In the genomic region with DNA sequence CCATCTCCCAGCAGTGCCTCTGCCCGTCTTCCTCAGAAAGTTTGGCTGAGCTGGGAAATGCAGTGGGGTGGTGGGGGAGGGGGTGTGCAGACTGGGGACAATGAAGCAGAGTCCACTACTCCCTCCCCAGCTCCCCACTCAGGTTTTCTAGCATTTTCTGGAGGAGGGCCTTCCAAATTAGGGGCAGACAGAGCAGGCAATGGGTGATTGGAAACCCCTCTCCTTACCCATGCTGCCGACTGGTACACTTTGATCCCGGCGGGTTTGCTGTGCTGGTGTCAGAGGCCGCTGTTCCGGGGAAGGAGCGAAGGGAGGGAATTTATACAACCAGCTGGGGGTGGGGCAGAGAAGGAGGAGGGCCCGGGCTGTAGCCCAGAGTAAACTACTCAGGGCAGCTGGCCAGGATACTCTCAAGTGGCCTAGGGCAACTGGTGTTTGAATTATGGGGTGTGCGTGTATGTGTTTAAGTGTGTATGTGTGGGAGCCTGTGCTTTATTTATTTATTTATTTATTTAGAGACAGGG, we compare ENCODE assay signal across 9 cellular contexts. TPM values are rescaled to one million over a fixed set of nuclear protein-coding genes. Genes with fewer than 3 reads are reported as not detected.
DNase-seq lines count a peak whose midpoint lies in the region; ATAC-seq and TF ChIP-seq lines count a peak whose summit lies in the region.
"Had no signal": no experiment of that assay in that cellular context is flagged by ENCODE, and none has a peak within 500 bp of the region (broad histone marks: within the 10 kb centered on the region; RNA-seq: fewer than 3 reads in every experiment).

A gene (minus strand): TSS at position 295 of the 524 bp plus-strand sequence. CDS start 64 bp downstream, at position 231.

- no peak for TF ChIP-seq RAD21 in SK-N-SH (IDR thresholded peaks at IDR 0.05; ENCODE audit: low read length)

- no peaks in the 10 kb centered on the region for H4K20me1 ChIP-seq in SK-N-SH (ENCODE audit: insufficient read depth)

- H3K36me3 Mint-ChIP-seq in activated T-helper 1 cell treated with anti-CD3 and anti-CD28 coated beads, Interleukin-12 subunit alpha, Interleukin-12 subunit beta, Interleukin-2, Interleukin-4 antibody, amounts not matched to agents 30 ng/mL and 10 ng/mL and 1 ng/mL, durations not matched to agents 14 hours and 24 hours and 36 hours (ENCODE audit: low read depth): no peaks in the 10 kb centered on the region

- TF ChIP-seq CTCF in epithelial cell of proximal tubule (conservative IDR thresholded peaks at IDR 0.05; ENCODE audit: low read depth, low read length) (no peak), SK-N-SH (IDR thresholded peaks at IDR 0.05) (no peak)

- H3F3A ChIP-seq in SK-N-SH (replicated peaks; ENCODE audit: insufficient read depth): no peaks in the 10 kb centered on the region

- no peaks in the 10 kb centered on the region for H3K79me2 ChIP-seq in SK-N-SH (ENCODE audit: insufficient read depth)

- H3K27ac Mint-ChIP-seq in activated T-helper 1 cell treated with anti-CD3 and anti-CD28 coated beads, Interleukin-12 subunit alpha, Interleukin-12 subunit beta, Interleukin-2, Interleukin-4 antibody, amounts not matched to agents 30 ng/mL and 10 ng/mL and 1 ng/mL, durations not matched to agents 14 hours and 24 hours and 36 hours: no peak within 1 kb of the TSS

- H3K27ac ChIP-seq in mesodermal cell (ENCODE audit: low read depth, low read length, severe bottlenecking) (peak within 1 kb of the TSS; percentile 57), urinary bladder (ENCODE audit: low read depth) (peak within 1 kb of the TSS; percentile 63), SK-N-SH (ENCODE audit: low read depth in 2 of 2, low read length in 1 of 2) (no peak within 1 kb of the TSS)
- H3K27ac ChIP-seq: HL-60 had no signal

- peaks cover 5% of the 10 kb centered on the region for H3K4me1 Mint-ChIP-seq in activated T-helper 1 cell treated with anti-CD3 and anti-CD28 coated beads, Interleukin-12 subunit alpha, Interleukin-12 subunit beta, Interleukin-2, Interleukin-4 antibody, amounts not matched to agents 30 ng/mL and 10 ng/mL and 1 ng/mL, durations not matched to agents 14 hours and 24 hours and 36 hours (ENCODE audit: low read depth)

- TF ChIP-seq EP300 in SK-N-SH (IDR thresholded peaks at IDR 0.05; ENCODE audit: borderline replicate concordance in 1 of 2, low read depth in 1 of 2, low read length in 1 of 2): no peak

- H3K4me2 ChIP-seq in SK-N-SH: no peak within 1 kb of the TSS

- peak; percentile 11 for DNase-seq in G401 (ENCODE audit: low spot score)
- peak; percentile 88 for DNase-seq in NCI-H774 (lab: John Stamatoyannopoulos, UW)
- no peak for DNase-seq in epithelial cell of proximal tubule (ENCODE audit: low read depth)
- no peak for DNase-seq in SK-N-SH
- DNase-seq in activated T-helper 1 cell treated with anti-CD3 and anti-CD28 coated beads, Interleukin-12 subunit alpha, Interleukin-12 subunit beta, Interleukin-2, Interleukin-4 antibody, amounts not matched to agents 30 ng/mL and 10 ng/mL and 1 ng/mL, durations not matched to agents 14 hours and 24 hours and 36 hours (ENCODE audit: low spot score): no peak

- CTCF ChIA-PET in SK-N-SH (lab: Yijun Ruan, JAX): interaction anchor here (0.9 to 2.7 kb wide), 3 partner anchors 32 to 71 kb away, joined by 3 to 12 read pairs (median 5); a partner anchor contains a TSS

- H3K27me3 ChIP-seq in SK-N-SH (ENCODE audit: insufficient read depth): no peaks in the 10 kb centered on the region

- H3K36me3 ChIP-seq in mesodermal cell (ENCODE audit: control insufficient read depth, insufficient read depth, low read length): peaks cover 3% of the 10 kb centered on the region
- no peaks in the 10 kb centered on the region for H3K36me3 ChIP-seq in urinary bladder (ENCODE audit: insufficient read depth)
- no peaks in the 10 kb centered on the region for H3K36me3 ChIP-seq in SK-N-SH (replicated peaks in 1 of 2; ENCODE audit: control insufficient read depth in 1 of 2, insufficient read depth in 2 of 2, low read length in 1 of 2)

- no peak within 1 kb of the TSS for H3K9ac ChIP-seq in SK-N-SH

- H3K27me3 Mint-ChIP-seq in activated T-helper 1 cell treated with anti-CD3 and anti-CD28 coated beads, Interleukin-12 subunit alpha, Interleukin-12 subunit beta, Interleukin-2, Interleukin-4 antibody, amounts not matched to agents 30 ng/mL and 10 ng/mL and 1 ng/mL, durations not matched to agents 14 hours and 24 hours and 36 hours (ENCODE audit: insufficient read depth): peaks cover 5% of the 10 kb centered on the region

- WGBS in mesodermal cell (ENCODE audit: insufficient coverage in 2 of 2), 2 experiments: 5 to 11% methylated on average over 4 to 6 of the region's 9 CpGs
- 13% methylated on average over 9 of the region's 9 CpGs for WGBS in urinary bladder
- 74% methylated on average over 8 of the region's 9 CpGs for WGBS in SK-N-SH (ENCODE audit: low lambda C conversion rate)

- no peaks in the 10 kb centered on the region for H3K9me3 Mint-ChIP-seq in activated T-helper 1 cell treated with anti-CD3 and anti-CD28 coated beads, Interleukin-12 subunit alpha, Interleukin-12 subunit beta, Interleukin-2, Interleukin-4 antibody, amounts not matched to agents 30 ng/mL and 10 ng/mL and 1 ng/mL, durations not matched to agents 14 hours and 24 hours and 36 hours

- no peak for ATAC-seq in HG03469 (IDR thresholded peaks at IDR 0.05; ENCODE audit: unreplicated experiment)

- H3K9me2 ChIP-seq in SK-N-SH: no peaks in the 10 kb centered on the region

- POLR2A ChIA-PET in SK-N-SH (lab: Yijun Ruan, JAX): interaction anchor here (0.7 kb wide), 1 partner anchor 27 kb away, joined by 3 read pairs; a partner anchor contains a TSS

- H3K4me1 ChIP-seq in mesodermal cell (ENCODE audit: control insufficient read depth, insufficient read depth, low read length, poor library complexity, severe bottlenecking) (peaks cover 18% of the 10 kb centered on the region), urinary bladder (ENCODE audit: insufficient read depth) (peaks cover 3% of the 10 kb centered on the region), SK-N-SH (ENCODE audit: control insufficient read depth in 1 of 2, insufficient read depth in 2 of 2, low read depth in 1 of 2, low read length in 1 of 2) (peaks cover 0 to 15% of the 10 kb centered on the region in 2 experiments; a peak in 1 of 4 replicates)

- no peaks in the 10 kb centered on the region for H3K9me3 ChIP-seq in mesodermal cell (ENCODE audit: control insufficient read depth, low read length)
- H3K9me3 ChIP-seq in SK-N-SH: no peaks in the 10 kb centered on the region

- H3K4me3 ChIP-seq in epithelial cell of proximal tubule (ENCODE audit: low read depth, low read length) (peak within 1 kb of the TSS; percentile 62), mesodermal cell (ENCODE audit: extremely low read depth, insufficient read depth, low read length, poor library complexity, severe bottlenecking) (peak within 1 kb of the TSS; percentile 43), urinary bladder (ENCODE audit: low read depth, low read length) (peak within 1 kb of the TSS; percentile 48), SK-N-SH (ENCODE audit: low read depth in 2 of 2, low read length in 1 of 2) (no peak within 1 kb of the TSS)

- H3K4me3 Mint-ChIP-seq in activated T-helper 1 cell treated with anti-CD3 and anti-CD28 coated beads, Interleukin-12 subunit alpha, Interleukin-12 subunit beta, Interleukin-2, Interleukin-4 antibody, amounts not matched to agents 30 ng/mL and 10 ng/mL and 1 ng/mL, durations not matched to agents 14 hours and 24 hours and 36 hours: no peak within 1 kb of the TSS

- no peak within 1 kb of the TSS for H2AFZ ChIP-seq in SK-N-SH (ENCODE audit: low read depth)

- in situ Hi-C loops in G401 (cut with HindIII; ENCODE audit: low sequenced_read_pairs): no loop called here

- intact Hi-C loops in activated T-helper 1 cell treated with anti-CD3 and anti-CD28 coated beads, Interleukin-12 subunit alpha, Interleukin-12 subunit beta, Interleukin-2, Interleukin-4 antibody, amounts not matched to agents 30 ng/mL and 10 ng/mL and 1 ng/mL, durations not matched to agents 14 hours and 24 hours and 36 hours (cut with micrococcal nuclease): no loop called here

TF ChIP-seq in SK-N-SH, 30 proteins besides CTCF, POLR2A, EP300 and RAD21:
- no peak for TF ChIP-seq TAF1 (IDR thresholded peaks at IDR 0.05; ENCODE audit: borderline replicate concordance, low read depth, low read length)
- TF ChIP-seq FOXM1 (IDR thresholded peaks at IDR 0.05; ENCODE audit: low read depth): no peak
- no peak for TF ChIP-seq ELF1 (IDR thresholded peaks at IDR 0.05)
- no peak for TF ChIP-seq NRF1 (IDR thresholded peaks at IDR 0.05; ENCODE audit: low read depth, low read length)

RNA-seq across cellular contexts. Expression of the gene that starts here (rescaled TPM):
- total RNA-seq in G401 (2014; rRNA removed; shearing (Covaris generic)): 0.27 TPM in 1 of 2 replicates, not detected in the other
- total RNA-seq in epithelial cell of proximal tubule: 2.7 and 5.9 TPM in 2 replicates
- 45.9 TPM for polyA plus RNA-seq in mesodermal cell (2013, experiment 1 of 2)
- polyA plus RNA-seq in mesodermal cell (2013, experiment 2 of 2): 40.1 TPM
- 32.9 TPM for total RNA-seq in urinary bladder
- 82.8 TPM for polyA plus RNA-seq in urinary bladder
- polyA plus RNA-seq in SK-N-SH (2012; rRNA removed): 0.11 and 0.16 TPM in 2 replicates
- polyA plus RNA-seq in SK-N-SH (2012; cell fraction: cytosol; rRNA removed): 0.12 and 0.17 TPM in 2 replicates
- 0.30 and 0.35 TPM in 2 replicates for polyA plus RNA-seq in SK-N-SH (2012; cell fraction: nucleus; rRNA removed)
- total RNA-seq in activated T-helper 1 cell treated with anti-CD3 and anti-CD28 coated beads, Interleukin-12 subunit alpha, Interleukin-12 subunit beta, Interleukin-2, Interleukin-4 antibody, amounts not matched to agents 30 ng/mL and 10 ng/mL and 1 ng/mL, durations not matched to agents 14 hours and 24 hours and 36 hours: not detected in 2 replicates

Comparison
In these comparisons a context has a peak if more than half of its experiments do, and no peak if none do; other contexts are left out.
1. RNA of the gene that starts here (polyA plus RNA-seq): 82.8 TPM in urinary bladder (single experiment); 0.11 to 0.35 TPM in SK-N-SH; every median in the first group is over 10 times any median in the second.
2. Peak in DNase-seq in G401; RNA of the gene not detected or under 1 TPM.
3. H3K4me3 ChIP-seq: peak in epithelial cell of proximal tubule (single experiment), mesodermal cell (single experiment) and urinary bladder (single experiment); none in SK-N-SH (0 of 2).
4. H3K27ac ChIP-seq: peak in mesodermal cell (single experiment) and urinary bladder (single experiment); none in SK-N-SH (0 of 2).